Comparison of ENCODE assay signal across 8 cellular contexts in genomic region chr7:132654150-132654549, GRCh38.
DNase-seq lines count a peak whose midpoint lies in the region; ATAC-seq and TF ChIP-seq lines count a peak whose summit lies in the region.

No MANE protein-coding gene starts in this region.

- intact Hi-C loops in left ventricle myocardium inferior (cut with micrococcal nuclease) (no loop called here), Right ventricle myocardium superior (cut with DNase I) (no loop called here), PC-9 (cut with micrococcal nuclease; ENCODE audit: unreplicated experiment) (no loop called here), left colon (cut with DNase I, micrococcal nuclease) (no loop called here)

- no peaks in the 10 kb centered on the region for H3K36me3 ChIP-seq in left ventricle myocardium inferior
- H3K36me3 ChIP-seq in PC-9 (ENCODE audit: low read depth) = no peaks in the 10 kb centered on the region

- peaks cover 5% of the 10 kb centered on the region for H3K27me3 ChIP-seq in left ventricle myocardium inferior (ENCODE audit: low read depth)
- peaks cover 12% of the 10 kb centered on the region for H3K27me3 ChIP-seq in PC-9 (ENCODE audit: insufficient read depth, low read depth)

- BruUV-seq in PC-9 (replicated peaks; lab: Mats Ljungman, UMichigan) = no TSS peak

- no peak overlapping the region for H3K27ac Mint-ChIP-seq in glutamatergic neuron (ENCODE audit: unreplicated experiment)

- H3K9me2 ChIP-seq in PC-9 (ENCODE audit: insufficient read depth) = no peaks in the 10 kb centered on the region

- H2AFZ ChIP-seq in PC-9 = no peak overlapping the region

- H3K9me3 ChIP-seq in left ventricle myocardium inferior (replicated peaks) = peaks cover 7% of the 10 kb centered on the region
- no peaks in the 10 kb centered on the region for H3K9me3 ChIP-seq in PC-9 (ENCODE audit: insufficient read depth, low read depth)

- no peak for DNase-seq in left ventricle myocardium inferior
- no peak for DNase-seq in Right ventricle myocardium superior
- no peak for DNase-seq in PC-9
- DNase-seq in glutamatergic neuron = no peak
- no peak for DNase-seq in SHP77 (lab: John Stamatoyannopoulos, UW)
- DNase-seq in left colon = no peak
- DNase-seq in kidney glomerular epithelial cell (lab: John Stamatoyannopoulos, UW) = no peak

- no peaks in the 10 kb centered on the region for H3K9me3 Mint-ChIP-seq in glutamatergic neuron (ENCODE audit: unreplicated experiment)

- no peaks in the 10 kb centered on the region for H3F3A ChIP-seq in PC-9 (ENCODE audit: insufficient read depth, low read depth)

- H3K4me3 Mint-ChIP-seq in glutamatergic neuron (ENCODE audit: unreplicated experiment) = no peak overlapping the region

- CTCF ChIA-PET in PC-9 (lab: Charles Lee) = no interaction called here

- H3K4me1 Mint-ChIP-seq in glutamatergic neuron (ENCODE audit: low read depth, unreplicated experiment) = peaks cover 9% of the 10 kb centered on the region

- H3K4me1 ChIP-seq in left ventricle myocardium inferior = peaks cover 13% of the 10 kb centered on the region
- no peaks in the 10 kb centered on the region for H3K4me1 ChIP-seq in PC-9 (replicated peaks; ENCODE audit: insufficient read depth)

- no peak overlapping the region for H3K4me2 ChIP-seq in PC-9

- H3K4me3 ChIP-seq in left ventricle myocardium inferior = no peak overlapping the region
- H3K4me3 ChIP-seq in PC-9 = no peak overlapping the region

- H4K20me1 ChIP-seq in PC-9 (ENCODE audit: insufficient read depth) = no peaks in the 10 kb centered on the region

- H3K79me2 ChIP-seq in PC-9 (ENCODE audit: low read depth) = no peaks in the 10 kb centered on the region

- TF ChIP-seq CTCF in left ventricle myocardium inferior (IDR thresholded peaks at IDR 0.05; ENCODE audit: borderline replicate concordance) = peak; percentile 34
- TF ChIP-seq CTCF in PC-9 (conservative IDR thresholded peaks at IDR 0.05) = peak; percentile 49
- TF ChIP-seq CTCF in glutamatergic neuron (IDR thresholded peaks at IDR 0.05; ENCODE audit: partially characterized antibody, unreplicated experiment) = peak; percentile 39

- H3K27me3 Mint-ChIP-seq in glutamatergic neuron (ENCODE audit: unreplicated experiment) = peaks cover 4% of the 10 kb centered on the region

- no peak for ATAC-seq in Right ventricle myocardium superior (ENCODE audit: poor library complexity)
- peak; percentile 68 for ATAC-seq in HG02623 (IDR thresholded peaks at IDR 0.05; ENCODE audit: unreplicated experiment)
- no peak for ATAC-seq in left colon

- POLR2A ChIA-PET in PC-9 (lab: Charles Lee; ENCODE audit: unreplicated experiment) = no interaction called here

- H3K27ac ChIP-seq in left ventricle myocardium inferior (replicated peaks) = no peak overlapping the region
- H3K27ac ChIP-seq in PC-9 = no peak overlapping the region

- H3K36me3 Mint-ChIP-seq in glutamatergic neuron (ENCODE audit: unreplicated experiment) = no peaks in the 10 kb centered on the region
